12 cellular contexts compared by ENCODE assay signal in the genomic region with DNA sequence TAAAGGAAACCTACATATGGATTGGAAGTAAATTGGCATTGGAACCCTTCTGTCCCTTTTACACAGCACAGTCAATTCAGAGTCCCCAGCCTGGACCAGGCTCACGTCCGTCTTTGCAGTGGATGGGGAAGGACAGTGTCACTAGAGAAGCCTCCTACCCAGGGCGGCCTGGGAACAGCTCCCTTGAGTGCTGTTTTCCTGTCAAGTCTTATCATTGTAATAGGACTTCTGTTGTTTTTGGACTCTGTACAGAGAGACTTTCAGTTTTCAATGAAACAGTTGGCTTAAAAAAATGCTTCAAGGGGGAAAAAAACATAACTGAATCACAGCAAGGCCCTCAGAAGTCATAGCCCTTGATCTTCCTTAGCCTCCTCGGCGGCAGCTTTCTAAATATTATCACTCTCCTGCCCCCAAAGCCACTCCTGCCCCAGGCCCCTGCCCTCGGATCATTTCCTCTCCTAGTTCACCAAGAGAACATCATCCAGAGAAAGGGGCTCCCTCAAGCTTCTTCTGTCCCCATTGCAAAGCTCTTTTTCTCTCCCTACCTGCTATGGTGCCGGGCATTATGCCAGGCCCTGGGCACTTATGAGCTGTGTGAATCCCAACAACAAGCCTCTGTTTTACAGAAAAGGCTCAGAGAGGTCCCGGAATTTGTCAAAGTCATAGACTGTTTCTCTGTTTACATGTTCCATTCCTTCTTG. TPM values are rescaled to one million over a fixed set of nuclear protein-coding genes. Genes with fewer than 3 reads are reported as not detected.
DNase-seq lines count a peak whose midpoint lies in the region; ATAC-seq and TF ChIP-seq lines count a peak whose summit lies in the region.
"Had no signal": no experiment of that assay in that cellular context is flagged by ENCODE, and none has a peak within 500 bp of the region (broad histone marks: within the 10 kb centered on the region; RNA-seq: fewer than 3 reads in every experiment).

No MANE protein-coding gene starts in this region.

- H3K18ac ChIP-seq in IMR-90 (ENCODE audit: low read depth, low read length) = no peak overlapping the region

- H3K4me1 ChIP-seq in IMR-90 (ENCODE audit: control insufficient read depth, insufficient read depth, low read length) = peaks cover 4% of the 10 kb centered on the region; the same call in 1 of the 2 replicates
- H3K4me1 ChIP-seq in skeletal muscle satellite cell (ENCODE audit: control insufficient read depth, insufficient read depth, low read length) = peaks cover 3% of the 10 kb centered on the region

- no peak overlapping the region for H3K23ac ChIP-seq in IMR-90 (ENCODE audit: low read depth, low read length)

- no peak overlapping the region for H2BK15ac ChIP-seq in IMR-90 (ENCODE audit: low read depth, low read length)

- intact Hi-C loops in IMR-90 (cut with micrococcal nuclease) = no loop called here

- H3K79me1 ChIP-seq in IMR-90 (ENCODE audit: low read depth in 1 of 2, low read length in 2 of 2) = no peaks in the 10 kb centered on the region

- in situ Hi-C loops in IMR-90 (cut with MboI; ENCODE audit: low sequenced_read_pairs) = no loop called here

- ATAC-seq in IMR-90 (ENCODE audit: low read depth) (peak; percentile 59), HG03039 (IDR thresholded peaks at IDR 0.05; ENCODE audit: unreplicated experiment) (no peak), GM18861 (IDR thresholded peaks at IDR 0.05; ENCODE audit: unreplicated experiment) (no peak), GM19467 (IDR thresholded peaks at IDR 0.05; ENCODE audit: unreplicated experiment) (no peak)
- ATAC-seq: PC-3; stimulated activated effector memory CD8-positive, alpha-beta T cell treated with anti-CD3 and anti-CD28 coated beads, Interleukin-12 subunit alpha, Interleukin-12 subunit beta, amount 100 ng/mL, for 72 hours had no signal

- peak; percentile 45 for DNase-seq in IMR-90
- peak; percentile 80 for DNase-seq in astrocyte of the hippocampus (ENCODE audit: low read depth, low spot score)
- DNase-seq in iris pigment epithelial cell (ENCODE audit: low read depth) = peak; percentile 59
- DNase-seq in NCI-H146 (lab: John Stamatoyannopoulos, UW) = no peak
- DNase-seq: activated B cell treated with CpG ODN at 0.5 μM for 24 hours, activated gamma-delta T cell, PC-3 had no signal

- POLR2A ChIA-PET in IMR-90 (lab: Charles Lee; ENCODE audit: unreplicated experiment) = no interaction called here

- H3K4me2 ChIP-seq in IMR-90 (ENCODE audit: low read depth, low read length) = no peak overlapping the region; the same call in 1 of the 2 replicates
- H3K4me2 ChIP-seq in skeletal muscle satellite cell (ENCODE audit: low read length) = peak overlapping the region; percentile 7

- dilution Hi-C loops in IMR-90 (cut with HindIII; ENCODE audit: low sequenced_read_pairs, unreplicated experiment) = no loop called here

- no peak for TF ChIP-seq CTCF in IMR-90 (conservative IDR thresholded peaks at IDR 0.05; ENCODE audit: low read depth, low read length)

- no peaks in the 10 kb centered on the region for H4K20me1 ChIP-seq in IMR-90 (ENCODE audit: insufficient read depth, low read length)

- no peak overlapping the region for H3K4ac ChIP-seq in IMR-90 (ENCODE audit: low read depth, low read length)

- H2AK9ac ChIP-seq in IMR-90 (replicated peaks; ENCODE audit: low read depth, low read length, poor library complexity) = no peak overlapping the region

- no peak overlapping the region for H2BK20ac ChIP-seq in IMR-90 (ENCODE audit: low read depth, low read length)

- no peak overlapping the region for H3K4me3 ChIP-seq in IMR-90 (ENCODE audit: insufficient read depth, low read depth, low read length)
- H3K4me3 ChIP-seq in skeletal muscle satellite cell (ENCODE audit: low read length) = no peak overlapping the region

- no peak overlapping the region for H2BK120ac ChIP-seq in IMR-90 (ENCODE audit: low read depth, low read length)

- no peak overlapping the region for H4K5ac ChIP-seq in IMR-90 (ENCODE audit: low read depth, low read length)

- CTCF ChIA-PET in IMR-90 (lab: Yijun Ruan, JAX) = interaction anchor here (0.6 kb wide), 1 partner anchor 368 kb away, joined by 4 read pairs; no protein-coding TSS in a partner anchor

- no peak for TF ChIP-seq RAD21 in IMR-90 (IDR thresholded peaks at IDR 0.05; ENCODE audit: low read length)

- no TSS peak for BruUV-seq in IMR-90 (replicated peaks; lab: Mats Ljungman, UMichigan)

- H3K36me3 ChIP-seq in IMR-90 (ENCODE audit: control insufficient read depth, insufficient read depth, low read length) (no peaks in the 10 kb centered on the region), skeletal muscle satellite cell (ENCODE audit: insufficient read depth, low read length) (no peaks in the 10 kb centered on the region)

- 16% methylated on average over 5 of the region's 8 CpGs; no CpG with 5 or more reads in 1 of the 2 experiments for WGBS in IMR-90 (ENCODE audit: extremely low coverage in 2 of 2, insufficient read length in 1 of 2), 2 experiments

- no peak overlapping the region for H3K14ac ChIP-seq in IMR-90 (replicated peaks; ENCODE audit: low read depth, low read length)

- TF ChIP-seq POLR2A in IMR-90 (IDR thresholded peaks at IDR 0.05; ENCODE audit: low read depth, low read length) = no peak

- H3K9me1 ChIP-seq in IMR-90 (ENCODE audit: insufficient read depth, low read length) = no peaks in the 10 kb centered on the region

- no peak overlapping the region for H3K9ac ChIP-seq in IMR-90 (ENCODE audit: low read depth, low read length)
- no peak overlapping the region for H3K9ac ChIP-seq in skeletal muscle satellite cell (ENCODE audit: low read depth, low read length)

- no peak overlapping the region for H2AK5ac ChIP-seq in IMR-90 (ENCODE audit: low read depth, low read length)

- H3K9me3 ChIP-seq in IMR-90 (ENCODE audit: control insufficient read depth, insufficient read depth, low read length) (no peaks in the 10 kb centered on the region), skeletal muscle satellite cell (replicated peaks; ENCODE audit: low read length) (no peaks in the 10 kb centered on the region)

- H2BK5ac ChIP-seq in IMR-90 (ENCODE audit: low read depth, low read length, poor library complexity, severe bottlenecking) = no peak overlapping the region

- no peak overlapping the region for H3K56ac ChIP-seq in IMR-90 (ENCODE audit: extremely low read depth, insufficient read depth, low read length)

- peak overlapping the region; percentile 8 for H2AFZ ChIP-seq in IMR-90 (replicated peaks; ENCODE audit: low read length, poor library complexity)

- no peak overlapping the region for H4K91ac ChIP-seq in IMR-90 (ENCODE audit: insufficient read depth, low read depth, low read length)

- no peaks in the 10 kb centered on the region for H3K27me3 ChIP-seq in IMR-90 (ENCODE audit: control insufficient read depth, insufficient read depth, low read length)
- H3K27me3 ChIP-seq in skeletal muscle satellite cell (ENCODE audit: control insufficient read depth, insufficient read depth, low read length) = peaks cover 4% of the 10 kb centered on the region

- H4K8ac ChIP-seq in IMR-90 (ENCODE audit: low read depth in 2 of 2, low read length in 2 of 2) = no peak overlapping the region

- H3K27ac ChIP-seq in IMR-90 (ENCODE audit: insufficient read depth, low read length) = no peak overlapping the region

TF ChIP-seq in IMR-90, 13 proteins besides CTCF, POLR2A, EP300 and RAD21:
- TF ChIP-seq RCOR1 (IDR thresholded peaks at IDR 0.05; ENCODE audit: insufficient replicate concordance, low read length) (no peak), CHD1 (IDR thresholded peaks at IDR 0.05; ENCODE audit: low read depth, low read length) (no peak), MAFK (IDR thresholded peaks at IDR 0.05; ENCODE audit: low read depth, low read length) (no peak), CEBPB (IDR thresholded peaks at IDR 0.05; ENCODE audit: low read depth, low read length) (no peak), MXI1 (IDR thresholded peaks at IDR 0.05; ENCODE audit: borderline replicate concordance, low read depth, low read length) (no peak), SMC3 (IDR thresholded peaks at IDR 0.05; ENCODE audit: low read depth, low read length) (no peak), FOS (IDR thresholded peaks at IDR 0.05; ENCODE audit: low read depth, low read length) (no peak), MAZ (IDR thresholded peaks at IDR 0.05; ENCODE audit: borderline replicate concordance, low read depth, low read length) (no peak), NFE2L2 (IDR thresholded peaks at IDR 0.05; ENCODE audit: low read depth, low read length) (no peak), RFX5 (IDR thresholded peaks at IDR 0.05; ENCODE audit: low read depth, low read length) (no peak), BHLHE40 (IDR thresholded peaks at IDR 0.05; ENCODE audit: low read depth, low read length) (no peak)
- TF ChIP-seq, protein P1, sequence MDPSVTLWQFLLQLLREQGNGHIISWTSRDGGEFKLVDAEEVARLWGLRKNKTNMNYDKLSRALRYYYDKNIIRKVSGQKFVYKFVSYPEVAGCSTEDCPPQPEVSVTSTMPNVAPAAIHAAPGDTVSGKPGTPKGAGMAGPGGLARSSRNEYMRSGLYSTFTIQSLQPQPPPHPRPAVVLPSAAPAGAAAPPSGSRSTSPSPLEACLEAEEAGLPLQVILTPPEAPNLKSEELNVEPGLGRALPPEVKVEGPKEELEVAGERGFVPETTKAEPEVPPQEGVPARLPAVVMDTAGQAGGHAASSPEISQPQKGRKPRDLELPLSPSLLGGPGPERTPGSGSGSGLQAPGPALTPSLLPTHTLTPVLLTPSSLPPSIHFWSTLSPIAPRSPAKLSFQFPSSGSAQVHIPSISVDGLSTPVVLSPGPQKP (IDR thresholded peaks at IDR 0.05; ENCODE audit: borderline replicate concordance, low read depth, low read length) = no peak
- TF ChIP-seq, protein P2, sequence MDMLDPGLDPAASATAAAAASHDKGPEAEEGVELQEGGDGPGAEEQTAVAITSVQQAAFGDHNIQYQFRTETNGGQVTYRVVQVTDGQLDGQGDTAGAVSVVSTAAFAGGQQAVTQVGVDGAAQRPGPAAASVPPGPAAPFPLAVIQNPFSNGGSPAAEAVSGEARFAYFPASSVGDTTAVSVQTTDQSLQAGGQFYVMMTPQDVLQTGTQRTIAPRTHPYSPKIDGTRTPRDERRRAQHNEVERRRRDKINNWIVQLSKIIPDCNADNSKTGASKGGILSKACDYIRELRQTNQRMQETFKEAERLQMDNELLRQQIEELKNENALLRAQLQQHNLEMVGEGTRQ (IDR thresholded peaks at IDR 0.05; ENCODE audit: low read depth, low read length) = no peak

RNA-seq across cellular contexts. Expression of a gene that starts 37.8 kb away (rescaled TPM):
- 15.0 and 15.8 TPM in 2 replicates for total RNA-seq in IMR-90 (2012; rRNA removed)
- 6.2 and 6.7 TPM in 2 replicates for polyA plus RNA-seq in IMR-90 (2012; rRNA removed)
- polyA plus RNA-seq in IMR-90 (2012; cell fraction: cytosol; rRNA removed) = 2.9 and 3.3 TPM in 2 replicates
- 2.8 and 6.6 TPM in 2 replicates for polyA plus RNA-seq in IMR-90 (2012; cell fraction: nucleus; rRNA removed; ENCODE audit: low replicate concordance)
- 2.4 and 3.0 TPM in 2 replicates for total RNA-seq in skeletal muscle satellite cell (2012; rRNA removed)
